ENCODE assay signal across 8 cellular contexts in the genomic region with DNA sequence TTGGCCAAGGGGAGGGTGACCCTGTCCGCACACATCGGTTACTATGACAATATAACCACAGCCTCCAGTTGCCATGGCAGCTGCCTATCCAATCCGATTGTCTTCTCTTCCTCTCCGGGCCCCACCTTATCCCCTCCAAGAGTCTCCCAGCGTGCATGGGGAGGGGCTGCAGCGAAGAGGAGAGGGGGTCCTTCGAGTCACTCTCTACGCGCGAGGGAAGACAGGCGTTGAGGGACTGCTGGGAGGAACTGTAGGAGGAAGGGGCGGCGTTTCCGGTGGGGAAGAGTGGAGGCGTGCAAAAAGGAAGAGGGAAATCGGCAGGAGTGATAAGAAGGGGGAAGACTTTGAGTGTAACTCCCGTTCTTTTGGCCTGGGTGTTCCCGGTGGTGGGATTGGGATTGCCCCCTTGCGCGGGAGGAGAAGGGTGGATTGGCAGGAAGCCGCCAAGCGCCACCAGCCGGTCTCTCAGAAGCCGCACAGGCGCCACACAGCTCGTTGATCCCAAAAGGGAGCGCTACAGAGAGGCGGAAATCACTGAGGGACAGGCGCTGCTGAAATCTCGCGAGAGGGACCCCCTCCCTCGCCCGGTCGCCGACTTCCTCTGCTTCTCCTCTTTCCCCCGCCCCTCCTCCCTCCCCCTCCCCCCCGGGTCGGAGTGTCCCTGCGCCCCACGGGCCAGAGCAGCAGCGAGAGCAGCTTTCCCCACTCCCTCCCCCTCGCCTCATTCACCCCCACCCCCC. TPM values are rescaled to one million over a fixed set of nuclear protein-coding genes. Genes with fewer than 3 reads are reported as not detected.
DNase-seq lines count a peak whose midpoint lies in the region; TF ChIP-seq lines count a peak whose summit lies in the region.

No MANE protein-coding gene starts in this region.

- H2BK15ac ChIP-seq in H9 (ENCODE audit: low read depth, low read length), result no peak overlapping the region

- no peaks in the 10 kb centered on the region for H3K9me3 ChIP-seq in H9 (ENCODE audit: control insufficient read depth, low read depth, low read length)
- no peaks in the 10 kb centered on the region for H3K9me3 ChIP-seq in MG63

- H3K18ac ChIP-seq in H9 (ENCODE audit: insufficient read length, low read depth, low read length), result peak overlapping the region; percentile 99

- H3K36me3 Mint-ChIP-seq in H9 (ENCODE audit: insufficient read depth in 1 of 3, low read depth in 3 of 3) (peaks cover 1 to 7% (median 4%) of the 10 kb centered on the region in 3 experiments; a peak in 3 of 7 replicates), nephron progenitor cell (ENCODE audit: low read depth) (peaks cover 4% of the 10 kb centered on the region)
- peaks cover 9% of the 10 kb centered on the region for H3K36me3 Mint-ChIP-seq in stimulated activated naive CD8-positive, alpha-beta T cell treated with anti-CD3 and anti-CD28 coated beads, Interleukin-15, Interleukin-2, amounts not matched to agents 100 ng/mL and 50 ng/mL, for 24 hours (ENCODE audit: low read depth)

- peaks cover 16% of the 10 kb centered on the region for H3K23me2 ChIP-seq in H9 (ENCODE audit: insufficient read length, low read depth, low read length, poor library complexity, severe bottlenecking)

- H2BK20ac ChIP-seq in H9 (ENCODE audit: low read depth, low read length, poor library complexity, severe bottlenecking), result no peak overlapping the region

- TF ChIP-seq CTCF in H9 (conservative IDR thresholded peaks at IDR 0.05), result peak; percentile 19; the same call in 2 of the 3 replicates
- TF ChIP-seq CTCF in nephron progenitor cell (IDR thresholded peaks at IDR 0.05), result no peak

- H3K4me3 ChIP-seq in MG63, result peak overlapping the region; percentile 97

- H4K91ac ChIP-seq in H9 (ENCODE audit: insufficient read length, low read depth, low read length), result no peak overlapping the region

- peaks cover 5% of the 10 kb centered on the region for H3K36me3 ChIP-seq in MG63

- H3K79me2 ChIP-seq in H9 (ENCODE audit: insufficient read depth, low read length), result peaks cover 30% of the 10 kb centered on the region; the same call in 1 of the 2 replicates

- H2AK5ac ChIP-seq in H9 (ENCODE audit: insufficient read length, low read length), result no peak overlapping the region

- peak overlapping the region; percentile 100 for H3K27ac Mint-ChIP-seq in H9
- H3K27ac Mint-ChIP-seq in nephron progenitor cell, result peak overlapping the region; percentile 100
- peak overlapping the region; percentile 100 for H3K27ac Mint-ChIP-seq in stimulated activated naive CD8-positive, alpha-beta T cell treated with anti-CD3 and anti-CD28 coated beads, Interleukin-15, Interleukin-2, amounts not matched to agents 100 ng/mL and 50 ng/mL, for 24 hours

- H3K4me1 ChIP-seq in H9 (ENCODE audit: insufficient read depth, low read length), result no peaks in the 10 kb centered on the region

- H2BK5ac ChIP-seq in H9 (ENCODE audit: insufficient read length, low read length), result peak overlapping the region; percentile 97

- peak overlapping the region; percentile 97 for H3K9ac ChIP-seq in H9 (ENCODE audit: extremely low read depth, insufficient read length, low read length)

- WGBS in H9 (ENCODE audit: extremely low coverage, insufficient read length, low lambda C conversion rate), result no CpG with 5 or more reads among the region's 42 CpGs

- H4K5ac ChIP-seq in H9 (ENCODE audit: insufficient read length, low read depth, low read length), result peak overlapping the region; percentile 95

- H3K27me3 Mint-ChIP-seq in H9 (ENCODE audit: low read depth), result no peaks in the 10 kb centered on the region
- peaks cover under 1% of the 10 kb centered on the region for H3K27me3 Mint-ChIP-seq in nephron progenitor cell (ENCODE audit: low read depth, poor library complexity)
- H3K27me3 Mint-ChIP-seq in stimulated activated naive CD8-positive, alpha-beta T cell treated with anti-CD3 and anti-CD28 coated beads, Interleukin-15, Interleukin-2, amounts not matched to agents 100 ng/mL and 50 ng/mL, for 24 hours, result no peaks in the 10 kb centered on the region

- H4K20me1 ChIP-seq in H9 (ENCODE audit: control insufficient read depth, insufficient read depth, insufficient read length), result peaks cover 3% of the 10 kb centered on the region

- peaks cover 2% of the 10 kb centered on the region for H3K79me1 ChIP-seq in H9 (ENCODE audit: insufficient read depth, low read depth, low read length, poor library complexity, severe bottlenecking)

- H4K8ac ChIP-seq in H9 (replicated peaks; ENCODE audit: insufficient read length, low read depth, low read length), result no peak overlapping the region

- H3K27me3 ChIP-seq in H9 (ENCODE audit: insufficient read depth, low read length), result no peaks in the 10 kb centered on the region
- H3K27me3 ChIP-seq in MG63, result no peaks in the 10 kb centered on the region

- H3K9me3 Mint-ChIP-seq in H9 (peaks cover 0 to 2% of the 10 kb centered on the region in 2 experiments; a peak in 1 of 5 replicates), nephron progenitor cell (no peaks in the 10 kb centered on the region)
- H3K9me3 Mint-ChIP-seq in stimulated activated naive CD8-positive, alpha-beta T cell treated with anti-CD3 and anti-CD28 coated beads, Interleukin-15, Interleukin-2, amounts not matched to agents 100 ng/mL and 50 ng/mL, for 24 hours, result no peaks in the 10 kb centered on the region

- H3K4me3 Mint-ChIP-seq in H9 (peak overlapping the region; percentile 94 to 96), nephron progenitor cell (peak overlapping the region; percentile 91)
- peak overlapping the region; percentile 90 for H3K4me3 Mint-ChIP-seq in stimulated activated naive CD8-positive, alpha-beta T cell treated with anti-CD3 and anti-CD28 coated beads, Interleukin-15, Interleukin-2, amounts not matched to agents 100 ng/mL and 50 ng/mL, for 24 hours

- H3K14ac ChIP-seq in H9 (ENCODE audit: insufficient read depth, low read length), result peak overlapping the region; percentile 99

- peak overlapping the region; percentile 90 for H3K4me2 ChIP-seq in H9 (ENCODE audit: insufficient read depth, insufficient read length, low read length)

- peak overlapping the region; percentile 78 for H3T11ph ChIP-seq in H9 (ENCODE audit: low read length)

- no peak overlapping the region for H2AFZ ChIP-seq in H9 (ENCODE audit: low read length)

- H3K23ac ChIP-seq in H9 (ENCODE audit: insufficient read length, low read depth, low read length), result no peak overlapping the region

- no peak overlapping the region for H2BK120ac ChIP-seq in H9 (ENCODE audit: low read depth, low read length, poor library complexity, severe bottlenecking)

- DNase-seq in ELF-1 (ENCODE audit: low read depth, low spot score) (peak; percentile 99), H9 (peak; percentile 99), MG63 (peak; percentile 99), SHP77 (lab: John Stamatoyannopoulos, UW) (peak; percentile 94 to 96), activated gamma-delta T cell (lab: John Stamatoyannopoulos, UW) (peak; percentile 85), fibroblast of the conjunctiva (ENCODE audit: low read depth) (peak; percentile 97), nephron progenitor cell (peak; percentile 97)

- peak overlapping the region; percentile 78 for H2BK12ac ChIP-seq in H9 (ENCODE audit: insufficient read length, low read depth, low read length)

- no peak overlapping the region for H3K56ac ChIP-seq in H9 (ENCODE audit: insufficient read length, low read depth, low read length)

- peaks cover 19 to 25% of the 10 kb centered on the region in 2 experiments for H3K4me1 Mint-ChIP-seq in H9
- H3K4me1 Mint-ChIP-seq in nephron progenitor cell, result peaks cover 30% of the 10 kb centered on the region
- peaks cover 51% of the 10 kb centered on the region for H3K4me1 Mint-ChIP-seq in stimulated activated naive CD8-positive, alpha-beta T cell treated with anti-CD3 and anti-CD28 coated beads, Interleukin-15, Interleukin-2, amounts not matched to agents 100 ng/mL and 50 ng/mL, for 24 hours (ENCODE audit: low read depth)

- H3K27ac ChIP-seq in H9 (ENCODE audit: insufficient read length, low read depth, low read length), result peak overlapping the region; percentile 94

- H3K4ac ChIP-seq in H9 (ENCODE audit: low read depth, low read length), result no peak overlapping the region

RNA-seq across cellular contexts. Expression of a gene that starts 0.4 kb away (rescaled TPM):
- 77.0 and 80.6 TPM in 2 replicates for total RNA-seq in H9 (2021)
- 28.2 and 86.2 TPM in 2 replicates for total RNA-seq in MG63 (2014; rRNA removed; shearing (Covaris generic); ENCODE audit: low replicate concordance)

RNA-seq across cellular contexts. Expression of a gene that starts 53.7 kb away (rescaled TPM):
- total RNA-seq in H9 (2021), result 11.4 and 11.5 TPM in 2 replicates
- 0.07 TPM in 1 of 2 replicates, not detected in the other for total RNA-seq in MG63 (2014; rRNA removed; shearing (Covaris generic); ENCODE audit: low replicate concordance)

Comparison
In these comparisons a context has a peak if more than half of its experiments do, and no peak if none do; other contexts are left out.
1. Peak in every context shown above with its lines: DNase-seq, H3K4me3 ChIP-seq and H3K27ac ChIP-seq.
2. RNA of a gene that starts 53.7 kb away (total RNA-seq): 11.4 to 11.5 TPM in H9; 0.07 TPM in MG63; every median in the first group is over 10 times any median in the second.